8 cellular contexts compared by ENCODE assay signal in genomic region chr11:76799061-76799804, GRCh38. TPM values are rescaled to one million over a fixed set of nuclear protein-coding genes. Genes with fewer than 3 reads are reported as not detected.
DNase-seq lines count a peak whose midpoint lies in the region; ATAC-seq, FAIRE-seq and TF ChIP-seq lines count a peak whose summit lies in the region.

No MANE protein-coding gene starts in this region.

- H3K9me1 ChIP-seq in endothelial cell of umbilical vein (replicated peaks; ENCODE audit: control insufficient read depth, extremely low read depth, insufficient read depth, low read length) = no peaks in the 10 kb centered on the region

- peak overlapping the region in 1 of 3 experiments; percentile 30 for H3K4me3 ChIP-seq in endothelial cell of umbilical vein (replicated peaks in 1 of 3; ENCODE audit: insufficient read depth in 1 of 3, low read depth in 1 of 3, low read length in 3 of 3)

- H3K4me2 ChIP-seq in endothelial cell of umbilical vein (ENCODE audit: insufficient read depth, low read length) = peak overlapping the region; percentile 36

- no peak overlapping the region for H3K9ac ChIP-seq in endothelial cell of umbilical vein (replicated peaks; ENCODE audit: extremely low read depth, insufficient read depth, low read length)

- peak; percentile 22 for DNase-seq in NCI-H82 treated with DMSO at 0.1 percent for 48 hours (lab: John Stamatoyannopoulos, UW; ENCODE audit: unreplicated experiment)
- peak; percentile 39 for DNase-seq in activated CD8-positive, alpha-beta memory T cell treated with anti-CD3 and anti-CD28 coated beads, Interleukin-2, amount 50 U/mL, for 24 hours (ENCODE audit: extremely low read depth)
- peak; percentile 62 for DNase-seq in endothelial cell of umbilical vein (ENCODE audit: low read depth, low spot score)
- DNase-seq in midbrain (lab: John Stamatoyannopoulos, UW) = peak; percentile 79
- DNase-seq in stimulated activated CD8-positive, alpha-beta memory T cell treated with anti-CD3 and anti-CD28 coated beads, Interleukin-2, amount 100 ng/mL, for 1 hour (ENCODE audit: low read depth in 2 of 2) = peak; percentile 32 to 60
- DNase-seq in NCI-H187 treated with DMSO at 0.1 percent for 48 hours (lab: John Stamatoyannopoulos, UW) = no peak

- CTCF ChIA-PET in endothelial cell of umbilical vein (lab: Charles Lee) = interaction anchor here (0.6 to 7.1 kb wide), 32 partner anchors 10 to 1662 kb away, joined by 3 to 287 read pairs (median 5); no protein-coding TSS in a partner anchor

- H3K4me1 ChIP-seq in endothelial cell of umbilical vein (ENCODE audit: control insufficient read depth, extremely low read depth, insufficient read depth, low read length) = peaks cover 7% of the 10 kb centered on the region

- no peaks in the 10 kb centered on the region for H3K27me3 ChIP-seq in endothelial cell of umbilical vein (ENCODE audit: control insufficient read depth in 2 of 2, insufficient read depth in 2 of 2, low read length in 2 of 2)

- peaks cover under 1% of the 10 kb centered on the region for H3K79me2 ChIP-seq in endothelial cell of umbilical vein (ENCODE audit: control insufficient read depth, insufficient read depth, low read length)

- FAIRE-seq in endothelial cell of umbilical vein (lab: Jason Lieb, UNC) = peak; percentile 86

- dilution Hi-C loops in endothelial cell of umbilical vein (cut with MboI; ENCODE audit: extremely low pct_ligation_motif_present, low sequenced_read_pairs) = no loop called here

- H4K20me1 ChIP-seq in endothelial cell of umbilical vein (replicated peaks; ENCODE audit: control insufficient read depth, extremely low read depth, insufficient read depth, low read length) = no peaks in the 10 kb centered on the region

- TF ChIP-seq POLR2A in GM18505 (IDR thresholded peaks at IDR 0.05; ENCODE audit: borderline replicate concordance, extremely low read depth, insufficient read depth, insufficient read length) (no peak), endothelial cell of umbilical vein (IDR thresholded peaks at IDR 0.05; ENCODE audit: low read depth, low read length) (no peak)

- intact Hi-C loops in endothelial cell of umbilical vein (cut with micrococcal nuclease) = loop anchor here (1.0 to 2.0 kb wide), 3 partner anchors 15 to 65 kb away; no protein-coding TSS in a partner anchor

- peak; percentile 91 for ATAC-seq in GM18505 (IDR thresholded peaks at IDR 0.05; ENCODE audit: unreplicated experiment)
- peak; percentile 64 for ATAC-seq in HG03039 (IDR thresholded peaks at IDR 0.05; ENCODE audit: unreplicated experiment)

- H3K9me3 ChIP-seq in endothelial cell of umbilical vein (replicated peaks; ENCODE audit: control insufficient read depth, insufficient read depth, low read length) = no peaks in the 10 kb centered on the region

- BruUV-seq in endothelial cell of umbilical vein (replicated peaks; lab: Mats Ljungman, UMichigan) = no TSS peak

- POLR2A ChIA-PET in endothelial cell of umbilical vein (lab: Charles Lee) = interaction anchor here (1.0 kb wide), 1 partner anchor 65 kb away, joined by 3 read pairs; no protein-coding TSS in a partner anchor

- peaks cover 0 to 8% of the 10 kb centered on the region in 2 experiments for H3K36me3 ChIP-seq in endothelial cell of umbilical vein (ENCODE audit: control insufficient read depth in 2 of 2, extremely low read depth in 1 of 2, insufficient read depth in 2 of 2, low read length in 2 of 2)

- H2AFZ ChIP-seq in endothelial cell of umbilical vein (ENCODE audit: low read depth, low read length) = peak overlapping the region; percentile 49

- H3K27ac ChIP-seq in endothelial cell of umbilical vein (ENCODE audit: insufficient read depth, low read depth, low read length) = no peak overlapping the region

- peak; percentile 89 to 95 for TF ChIP-seq CTCF in endothelial cell of umbilical vein (IDR thresholded peaks at IDR 0.05; ENCODE audit: extremely low read depth in 1 of 2, insufficient read depth in 1 of 2, low read depth in 1 of 2, low read length in 2 of 2)

TF ChIP-seq in endothelial cell of umbilical vein, 7 proteins besides CTCF, POLR2A, EP300 and RAD21:
- TF ChIP-seq EZH2 (IDR thresholded peaks at IDR 0.05; ENCODE audit: borderline replicate concordance, low read depth, low read length, severe bottlenecking) (no peak), POLR2AphosphoS5 (IDR thresholded peaks at IDR 0.05; ENCODE audit: insufficient read depth, low read depth, low read length) (peak; percentile 85)

RNA-seq across cellular contexts. Expression of gene TSKU, which starts 16.1 kb away (rescaled TPM):
- total RNA-seq in endothelial cell of umbilical vein = 16.2 and 22.5 TPM in 2 replicates
- polyA plus RNA-seq in endothelial cell of umbilical vein = 21.2 and 30.2 TPM in 2 replicates
- 13.4 and 16.3 TPM in 2 replicates for polyA plus RNA-seq in endothelial cell of umbilical vein (2011; cell fraction: cytosol; rRNA removed)
- polyA plus RNA-seq in endothelial cell of umbilical vein (2011; cell fraction: nucleus; rRNA removed) = 5.6 and 7.1 TPM in 2 replicates
- polyA plus RNA-seq in endothelial cell of umbilical vein (2012) = 15.4 and 22.7 TPM in 2 replicates
- polyA minus RNA-seq in endothelial cell of umbilical vein = 16.8 and 20.0 TPM in 2 replicates
- 38.3 TPM for polyA minus RNA-seq in endothelial cell of umbilical vein (2011; cell fraction: cytosol; rRNA and poly(A)+ RNA removed)
- 5.4 and 6.7 TPM in 2 replicates for polyA minus RNA-seq in endothelial cell of umbilical vein (2011; cell fraction: nucleus; rRNA and poly(A)+ RNA removed)
